Comparison of ENCODE assay signal across 8 cellular contexts in genomic region chr22:35915477-35916013, GRCh38.
DNase-seq lines count a peak whose midpoint lies in the region; ATAC-seq and TF ChIP-seq lines count a peak whose summit lies in the region.

No MANE protein-coding gene starts in this region.

- no peak for TF ChIP-seq POLR2A in GM18505 (IDR thresholded peaks at IDR 0.05; ENCODE audit: borderline replicate concordance, extremely low read depth, insufficient read depth, insufficient read length)

- no peaks in the 10 kb centered on the region for H3K9me2 ChIP-seq in Loucy (replicated peaks; ENCODE audit: low read depth, low read length)

- ATAC-seq in GM21367 (IDR thresholded peaks at IDR 0.05; ENCODE audit: unreplicated experiment) (no peak), GM18505 (IDR thresholded peaks at IDR 0.05; ENCODE audit: unreplicated experiment) (no peak)

- H3K36me3 ChIP-seq in Loucy (ENCODE audit: insufficient read depth, low read length) (no peaks in the 10 kb centered on the region), muscle layer of duodenum (ENCODE audit: control insufficient read depth in 1 of 2, insufficient read depth in 2 of 2, low read length in 2 of 2) (no peaks in the 10 kb centered on the region)

- H3K9me3 ChIP-seq in Loucy (ENCODE audit: insufficient read depth, low read depth, low read length) (no peaks in the 10 kb centered on the region), muscle layer of duodenum (ENCODE audit: control insufficient read depth in 1 of 2, low read length in 2 of 2) (no peaks in the 10 kb centered on the region)

- H3K27ac ChIP-seq in dorsolateral prefrontal cortex, result peak overlapping the region; percentile 56 to 96 (median 89)
- peak overlapping the region; percentile 76 for H3K27ac ChIP-seq in muscle layer of duodenum (ENCODE audit: low read length)

- no peaks in the 10 kb centered on the region for H3F3A ChIP-seq in Loucy (ENCODE audit: low read depth)

- DNase-seq in AG04449 (ENCODE audit: low read depth, low spot score) (no peak), dorsolateral prefrontal cortex (no peak), NCI-H510A (lab: John Stamatoyannopoulos, UW) (no peak), GOT3 (lab: John Stamatoyannopoulos, UW) (no peak)

- POLR2A ChIA-PET in AG04449 (lab: Yijun Ruan, JAX), result interaction anchor here (1.6 kb wide), 1 partner anchor 288 kb away, joined by 6 read pairs; no protein-coding TSS in a partner anchor

- H3K4me3 ChIP-seq in AG04449 (ENCODE audit: low read depth, low read length) (peak overlapping the region; percentile 58), Loucy (ENCODE audit: low read length, poor library complexity, severe bottlenecking) (peak overlapping the region; percentile 72), dorsolateral prefrontal cortex (peak overlapping the region; percentile 40 to 79 (median 63)), muscle layer of duodenum (ENCODE audit: low read depth in 1 of 2, low read length in 2 of 2) (peak overlapping the region; percentile 55 to 70)

- H3K4me1 ChIP-seq in Loucy (ENCODE audit: insufficient read depth, low read length, poor library complexity, severe bottlenecking), result peaks cover 67% of the 10 kb centered on the region
- peaks cover 29 to 73% of the 10 kb centered on the region in 2 donors for H3K4me1 ChIP-seq in muscle layer of duodenum (ENCODE audit: control insufficient read depth in 1 of 2, insufficient read depth in 2 of 2, low read length in 2 of 2)

- no peak for TF ChIP-seq CTCF in AG04449 (IDR thresholded peaks at IDR 0.05; ENCODE audit: insufficient read depth, low read length, missing control alignments)
- TF ChIP-seq CTCF in Loucy (conservative IDR thresholded peaks at IDR 0.05; ENCODE audit: low read length), result no peak
- TF ChIP-seq CTCF in dorsolateral prefrontal cortex (IDR thresholded peaks at IDR 0.05 in 54 of 56, conservative IDR thresholded peaks at IDR 0.05 in 2 of 56; ENCODE audit: low read depth in 1 of 56, partially characterized antibody in 56 of 56), result no peak

- peak overlapping the region; percentile 83 for H2AFZ ChIP-seq in Loucy (ENCODE audit: low read length)

- peak overlapping the region; percentile 67 for H3K9ac ChIP-seq in Loucy (ENCODE audit: low read depth, low read length, poor library complexity, severe bottlenecking)

- no peaks in the 10 kb centered on the region for H3K27me3 ChIP-seq in Loucy (ENCODE audit: insufficient read depth, low read length, poor library complexity, severe bottlenecking)
- H3K27me3 ChIP-seq in dorsolateral prefrontal cortex, result no peaks in the 10 kb centered on the region
- H3K27me3 ChIP-seq in muscle layer of duodenum (ENCODE audit: low read depth, low read length), result no peaks in the 10 kb centered on the region

- CTCF ChIA-PET in AG04449 (lab: Yijun Ruan, JAX), result interaction anchor here (1.0 to 4.6 kb wide), 9 partner anchors 11 to 486 kb away, joined by 3 to 32 read pairs (median 6); no protein-coding TSS in a partner anchor

- peak overlapping the region; percentile 82 for H3K4me2 ChIP-seq in Loucy (ENCODE audit: low read depth, low read length, poor library complexity, severe bottlenecking)

- H3K79me2 ChIP-seq in Loucy (ENCODE audit: insufficient read depth, low read length), result 0 out of 2 replicates have a peak, but pooled peaks cover 3% of the 10 kb centered on the region

- no peaks in the 10 kb centered on the region for H4K20me1 ChIP-seq in Loucy (ENCODE audit: insufficient read depth, low read length, poor library complexity, severe bottlenecking)

- intact Hi-C loops in dorsolateral prefrontal cortex (cut with DNase I), result loop anchor here (1.0 to 10.0 kb wide), 4 partner anchors 109 to 291 kb away; partner anchors contain the start of gene RBFOX2 (in 1 of the 2)
